Comparison of ENCODE assay signal across 20 cellular contexts in genomic region chr4:101236097-101236496, GRCh38.
DNase-seq lines count a peak whose midpoint lies in the region; ATAC-seq, FAIRE-seq and TF ChIP-seq lines count a peak whose summit lies in the region.
"Had no signal": no experiment of that assay in that cellular context is flagged by ENCODE, and none has a peak within 500 bp of the region (broad histone marks: within the 10 kb centered on the region; RNA-seq: fewer than 3 reads in every experiment).

No MANE protein-coding gene starts in this region.

- peak; percentile 17 for FAIRE-seq in frontal cortex (lab: Jason Lieb, UNC)
- FAIRE-seq: H54, HepG2, RCC 7860 had no signal

- H3K27ac Mint-ChIP-seq in GM23338, result peak overlapping the region; percentile 15
- no peak overlapping the region for H3K27ac Mint-ChIP-seq in glutamatergic neuron (ENCODE audit: unreplicated experiment)

- H3K4me3 ChIP-seq in GM23338, result no peak overlapping the region
- H3K4me3 ChIP-seq in PC-3 (ENCODE audit: low read length), result no peak overlapping the region

- H3K79me2 ChIP-seq in GM23338 (replicated peaks; ENCODE audit: insufficient read depth), result peaks cover 50% of the 10 kb centered on the region
- peaks cover 30% of the 10 kb centered on the region for H3K79me2 ChIP-seq in PC-3 (ENCODE audit: low read length)

- H3K27me3 Mint-ChIP-seq in GM23338 (ENCODE audit: insufficient read depth, low read depth, poor library complexity), result no peaks in the 10 kb centered on the region
- H3K27me3 Mint-ChIP-seq in glutamatergic neuron (ENCODE audit: unreplicated experiment), result no peaks in the 10 kb centered on the region
- H3K27me3 Mint-ChIP-seq: CD8-positive, alpha-beta memory T cell had no signal

- H3K9me2 ChIP-seq in GM23338 (ENCODE audit: insufficient read depth) (no peaks in the 10 kb centered on the region), PC-3 (replicated peaks; ENCODE audit: low read length) (no peaks in the 10 kb centered on the region)

- no peak overlapping the region for H3K9ac ChIP-seq in PC-3 (ENCODE audit: low read length)
- H3K9ac ChIP-seq: KMS-11 had no signal

- H3K4me1 ChIP-seq in GM23338 (ENCODE audit: insufficient read depth), result no peaks in the 10 kb centered on the region; the same call in 1 of the 2 replicates
- peaks cover 12% of the 10 kb centered on the region for H3K4me1 ChIP-seq in PC-3 (ENCODE audit: insufficient read depth, low read length)

- CTCF ChIA-PET in PC-3 (lab: Charles Lee), result no interaction called here

- H4K20me1 ChIP-seq in GM23338 (replicated peaks; ENCODE audit: insufficient read depth), result no peaks in the 10 kb centered on the region
- H4K20me1 ChIP-seq in PC-3 (ENCODE audit: low read length), result no peaks in the 10 kb centered on the region; the same call in 1 of the 2 replicates

- intact Hi-C loops in PC-3 (cut with micrococcal nuclease), result no loop called here

- H3K9me3 ChIP-seq in PC-3 (ENCODE audit: low read length), result no peaks in the 10 kb centered on the region

- no peak overlapping the region for H3K27ac ChIP-seq in GM23338 (ENCODE audit: low read depth)
- no peak overlapping the region for H3K27ac ChIP-seq in PC-3 (ENCODE audit: low read length)
- H3K27ac ChIP-seq: KMS-11 had no signal

- H2AFZ ChIP-seq in GM23338, result no peak overlapping the region
- H2AFZ ChIP-seq in PC-3 (ENCODE audit: low read length), result no peak overlapping the region

- peaks cover 56% of the 10 kb centered on the region for H3K4me1 Mint-ChIP-seq in GM23338
- H3K4me1 Mint-ChIP-seq in glutamatergic neuron (ENCODE audit: low read depth, unreplicated experiment), result peaks cover 17% of the 10 kb centered on the region

- no peaks in the 10 kb centered on the region for H3K27me3 ChIP-seq in GM23338 (ENCODE audit: insufficient read depth)
- H3K27me3 ChIP-seq in PC-3 (ENCODE audit: low read length), result no peaks in the 10 kb centered on the region

- no peaks in the 10 kb centered on the region for H3F3A ChIP-seq in GM23338 (replicated peaks; ENCODE audit: low read depth)
- H3F3A ChIP-seq in PC-3 (ENCODE audit: low read length, unreplicated experiment), result no peaks in the 10 kb centered on the region

- TF ChIP-seq CTCF in GM23338 (conservative IDR thresholded peaks at IDR 0.05; ENCODE audit: low read depth in 2 of 2) (no peak), PC-3 (conservative IDR thresholded peaks at IDR 0.05; ENCODE audit: low read depth, low read length) (no peak), glutamatergic neuron (IDR thresholded peaks at IDR 0.05; ENCODE audit: partially characterized antibody, unreplicated experiment) (no peak)

- H3K4me2 ChIP-seq in GM23338, result no peak overlapping the region
- H3K4me2 ChIP-seq in PC-3 (ENCODE audit: low read length), result no peak overlapping the region
- H3K4me2 ChIP-seq: KMS-11 had no signal

- H3K36me3 ChIP-seq in GM23338 (ENCODE audit: insufficient read depth) (no peaks in the 10 kb centered on the region), PC-3 (ENCODE audit: low read depth, low read length) (no peaks in the 10 kb centered on the region)

- no TSS peak for BruUV-seq in PC-3 (replicated peaks; lab: Mats Ljungman, UMichigan)

- H3K36me3 Mint-ChIP-seq in GM23338 (ENCODE audit: low read depth) (no peaks in the 10 kb centered on the region), glutamatergic neuron (ENCODE audit: unreplicated experiment) (no peaks in the 10 kb centered on the region)
- H3K36me3 Mint-ChIP-seq: CD8-positive, alpha-beta memory T cell had no signal

- H3K4me3 Mint-ChIP-seq in GM23338 (no peak overlapping the region), glutamatergic neuron (ENCODE audit: unreplicated experiment) (no peak overlapping the region)
- H3K4me3 Mint-ChIP-seq: CD8-positive, alpha-beta memory T cell had no signal

- ATAC-seq in GM23338 (no peak), PC-3 (no peak)
- ATAC-seq: HepG2 had no signal

- POLR2A ChIA-PET in PC-3 (lab: Charles Lee; ENCODE audit: unreplicated experiment), result no interaction called here

- DNase-seq in AML-193 (lab: John Stamatoyannopoulos, UW), result peak; percentile 22 to 49
- no peak for DNase-seq in GM23338 (ENCODE audit: low spot score)
- peak; percentile 11 for DNase-seq in NOMO-1 treated with dmso at 0.1 percent for 144 hours (lab: John Stamatoyannopoulos, UW; ENCODE audit: unreplicated experiment)
- DNase-seq in frontal cortex (ENCODE audit: low spot score in 2 of 2), result no peak
- no peak for DNase-seq in iPS-NIHi11 (ENCODE audit: low spot score)
- DNase-seq in PC-3, result no peak
- no peak for DNase-seq in glutamatergic neuron
- DNase-seq in NCI-H2081 treated with DMSO at 0.1 percent for 48 hours (lab: John Stamatoyannopoulos, UW), result no peak
- DNase-seq: CD8-positive, alpha-beta memory T cell; GF-D8; NCI-H1436; NCI-H345; NCI-H526 treated with DMSO at 0.1 percent for 48 hours; NK-92 treated with Interleukin-12 subunit alpha and Interleukin-12 subunit beta, amount 100 ng/mL, for 24 hours; SHP77; SW 1271 had no signal

- no peaks in the 10 kb centered on the region for H3K9me3 Mint-ChIP-seq in GM23338
- H3K9me3 Mint-ChIP-seq in glutamatergic neuron (ENCODE audit: unreplicated experiment), result no peaks in the 10 kb centered on the region
- H3K9me3 Mint-ChIP-seq: CD8-positive, alpha-beta memory T cell had no signal

TF ChIP-seq in GM23338, 12 proteins besides CTCF, POLR2A, EP300 and RAD21:
- no peak for TF ChIP-seq NANOG (IDR thresholded peaks at IDR 0.05; ENCODE audit: borderline replicate concordance)

Comparison
In these comparisons a context has a peak if more than half of its experiments do, and no peak if none do; other contexts are left out.
1. DNase-seq: peak in AML-193 (2 of 2) and NOMO-1 treated with dmso at 0.1 percent for 144 hours (single experiment); none in GM23338 (single experiment), frontal cortex (0 of 2), iPS-NIHi11 (single experiment), PC-3 (single experiment), glutamatergic neuron (single experiment) and NCI-H2081 treated with DMSO at 0.1 percent for 48 hours (single experiment).